Comparison of ENCODE assay signal across 1 cellular context in the genomic region with DNA sequence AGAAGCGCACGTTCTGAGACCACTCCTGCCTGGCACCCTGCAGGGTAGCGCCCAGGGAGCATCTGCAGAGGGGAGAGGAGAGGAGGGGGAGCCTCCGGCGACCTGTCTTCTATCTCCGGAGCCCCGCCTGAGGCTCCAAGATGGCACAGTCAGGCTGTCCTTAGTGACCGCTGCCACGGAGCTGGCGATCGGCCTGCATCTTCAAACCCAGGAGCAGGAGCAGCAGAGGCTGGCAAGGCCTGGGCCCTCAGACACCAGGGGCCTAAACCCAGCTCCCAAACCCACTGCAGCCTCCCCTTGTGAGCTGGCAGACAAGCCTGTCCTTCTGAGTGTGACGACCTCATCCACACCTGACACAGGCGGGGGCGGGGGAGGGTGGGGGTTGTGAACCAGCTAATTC.
TF ChIP-seq lines count a peak whose summit lies in the region.

No MANE protein-coding gene starts in this region.

TF ChIP-seq in endothelial cell of umbilical vein, 7 proteins besides CTCF, POLR2A, EP300 and RAD21 (continued from another document):
- TF ChIP-seq FOS (IDR thresholded peaks at IDR 0.05; ENCODE audit: borderline replicate concordance, insufficient read depth, low read length) (no peak), GATA2 (IDR thresholded peaks at IDR 0.05; ENCODE audit: insufficient read depth, insufficient read length, low read depth, low read length) (no peak), MYC (IDR thresholded peaks at IDR 0.05; ENCODE audit: low read depth, low read length) (no peak), JUN (IDR thresholded peaks at IDR 0.05; ENCODE audit: borderline replicate concordance, insufficient read depth, insufficient read length, low read depth) (no peak), EZH2 (IDR thresholded peaks at IDR 0.05; ENCODE audit: borderline replicate concordance, low read depth, low read length, severe bottlenecking) (no peak)
TF ChIP-seq in endothelial cell of umbilical vein: peak in this region for 0.
